1 cellular context compared by ENCODE assay signal in genomic region chr7:47525066-47525623, GRCh38.
TF ChIP-seq lines count a peak whose summit lies in the region.

No MANE protein-coding gene starts in this region.

TF ChIP-seq in WTC11, 78 proteins besides CTCF, POLR2A, EP300 and RAD21 (continued from another document):
- TF ChIP-seq, protein P1, sequence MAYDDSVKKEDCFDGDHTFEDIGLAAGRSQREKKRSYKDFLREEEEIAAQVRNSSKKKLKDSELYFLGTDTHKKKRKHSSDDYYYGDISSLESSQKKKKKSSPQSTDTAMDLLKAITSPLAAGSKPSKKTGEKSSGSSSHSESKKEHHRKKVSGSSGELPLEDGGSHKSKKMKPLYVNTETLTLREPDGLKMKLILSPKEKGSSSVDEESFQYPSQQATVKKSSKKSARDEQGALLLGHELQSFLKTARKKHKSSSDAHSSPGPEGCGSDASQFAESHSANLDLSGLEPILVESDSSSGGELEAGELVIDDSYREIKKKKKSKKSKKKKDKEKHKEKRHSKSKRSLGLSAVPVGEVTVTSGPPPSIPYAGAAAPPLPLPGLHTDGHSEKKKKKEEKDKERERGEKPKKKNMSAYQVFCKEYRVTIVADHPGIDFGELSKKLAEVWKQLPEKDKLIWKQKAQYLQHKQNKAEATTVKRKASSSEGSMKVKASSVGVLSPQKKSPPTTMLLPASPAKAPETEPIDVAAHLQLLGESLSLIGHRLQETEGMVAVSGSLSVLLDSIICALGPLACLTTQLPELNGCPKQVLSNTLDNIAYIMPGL (CRISPR knock-in tag; IDR thresholded peaks at IDR 0.05) = no peak
- TF ChIP-seq ZNF232 (CRISPR knock-in tag; IDR thresholded peaks at IDR 0.05) (no peak), SMAD4 (CRISPR knock-in tag; IDR thresholded peaks at IDR 0.05) (no peak), FOXP1 (CRISPR knock-in tag; IDR thresholded peaks at IDR 0.05; ENCODE audit: borderline replicate concordance) (no peak), NR3C1 (CRISPR knock-in tag; conservative IDR thresholded peaks at IDR 0.05; ENCODE audit: low read depth) (no peak)
- TF ChIP-seq, protein P2, sequence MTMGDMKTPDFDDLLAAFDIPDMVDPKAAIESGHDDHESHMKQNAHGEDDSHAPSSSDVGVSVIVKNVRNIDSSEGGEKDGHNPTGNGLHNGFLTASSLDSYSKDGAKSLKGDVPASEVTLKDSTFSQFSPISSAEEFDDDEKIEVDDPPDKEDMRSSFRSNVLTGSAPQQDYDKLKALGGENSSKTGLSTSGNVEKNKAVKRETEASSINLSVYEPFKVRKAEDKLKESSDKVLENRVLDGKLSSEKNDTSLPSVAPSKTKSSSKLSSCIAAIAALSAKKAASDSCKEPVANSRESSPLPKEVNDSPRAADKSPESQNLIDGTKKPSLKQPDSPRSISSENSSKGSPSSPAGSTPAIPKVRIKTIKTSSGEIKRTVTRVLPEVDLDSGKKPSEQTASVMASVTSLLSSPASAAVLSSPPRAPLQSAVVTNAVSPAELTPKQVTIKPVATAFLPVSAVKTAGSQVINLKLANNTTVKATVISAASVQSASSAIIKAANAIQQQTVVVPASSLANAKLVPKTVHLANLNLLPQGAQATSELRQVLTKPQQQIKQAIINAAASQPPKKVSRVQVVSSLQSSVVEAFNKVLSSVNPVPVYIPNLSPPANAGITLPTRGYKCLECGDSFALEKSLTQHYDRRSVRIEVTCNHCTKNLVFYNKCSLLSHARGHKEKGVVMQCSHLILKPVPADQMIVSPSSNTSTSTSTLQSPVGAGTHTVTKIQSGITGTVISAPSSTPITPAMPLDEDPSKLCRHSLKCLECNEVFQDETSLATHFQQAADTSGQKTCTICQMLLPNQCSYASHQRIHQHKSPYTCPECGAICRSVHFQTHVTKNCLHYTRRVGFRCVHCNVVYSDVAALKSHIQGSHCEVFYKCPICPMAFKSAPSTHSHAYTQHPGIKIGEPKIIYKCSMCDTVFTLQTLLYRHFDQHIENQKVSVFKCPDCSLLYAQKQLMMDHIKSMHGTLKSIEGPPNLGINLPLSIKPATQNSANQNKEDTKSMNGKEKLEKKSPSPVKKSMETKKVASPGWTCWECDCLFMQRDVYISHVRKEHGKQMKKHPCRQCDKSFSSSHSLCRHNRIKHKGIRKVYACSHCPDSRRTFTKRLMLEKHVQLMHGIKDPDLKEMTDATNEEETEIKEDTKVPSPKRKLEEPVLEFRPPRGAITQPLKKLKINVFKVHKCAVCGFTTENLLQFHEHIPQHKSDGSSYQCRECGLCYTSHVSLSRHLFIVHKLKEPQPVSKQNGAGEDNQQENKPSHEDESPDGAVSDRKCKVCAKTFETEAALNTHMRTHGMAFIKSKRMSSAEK (CRISPR knock-in tag; IDR thresholded peaks at IDR 0.05; ENCODE audit: borderline replicate concordance) = no peak
TF ChIP-seq in WTC11: peak in this region for 0.
